In genomic region chr2:130819915-130820861, GRCh38 we compare ENCODE assay signal across 12 cellular contexts. TPM values are rescaled to one million over a fixed set of nuclear protein-coding genes. Genes with fewer than 3 reads are reported as not detected.
DNase-seq lines count a peak whose midpoint lies in the region; ATAC-seq, FAIRE-seq and TF ChIP-seq lines count a peak whose summit lies in the region.
"Had no signal": no experiment of that assay in that cellular context is flagged by ENCODE, and none has a peak within 500 bp of the region (broad histone marks: within the 10 kb centered on the region; RNA-seq: fewer than 3 reads in every experiment).

No MANE protein-coding gene starts in this region.

- H3K27me3 Mint-ChIP-seq in T-helper 2 cell treated with Interferon-gamma antibody and Interleukin-4, amounts not matched to agents 5 μg/mL and 100 μg/mL, for 36 hours (ENCODE audit: low read depth), result peaks cover 5% of the 10 kb centered on the region
- H3K27me3 Mint-ChIP-seq in stimulated activated naive B cell treated with anti-CD40 and anti-IgM and Interleukin-4, amounts not matched to agents 10 μg/mL and 1 μg/mL and 100 μg/mL, for 72 hours, result peaks cover 18 to 28% of the 10 kb centered on the region in 2 donors

- H3K9me3 ChIP-seq in kidney (ENCODE audit: control insufficient read depth in 1 of 2, low read length in 2 of 2) (no peaks in the 10 kb centered on the region), thyroid gland (no peaks in the 10 kb centered on the region)
- H3K9me3 ChIP-seq: colonic mucosa, testis had no signal

- ATAC-seq in HG03135 (IDR thresholded peaks at IDR 0.05; ENCODE audit: unreplicated experiment), result no peak
- no peak for ATAC-seq in stimulated activated naive B cell treated with anti-CD40 and anti-IgM and Interleukin-4, amounts not matched to agents 10 μg/mL and 1 μg/mL and 100 μg/mL, for 72 hours (replicated peaks)

- H3K4me1 ChIP-seq in kidney (ENCODE audit: control insufficient read depth in 1 of 2, insufficient read depth in 1 of 2, low read depth in 1 of 2, low read length in 2 of 2) (no peaks in the 10 kb centered on the region), thyroid gland (peaks cover 21 to 32% of the 10 kb centered on the region in 2 donors)
- H3K4me1 ChIP-seq: colonic mucosa, testis had no signal

- DNase-seq in NCI-H526 (lab: John Stamatoyannopoulos, UW) (peak; percentile 70 to 91), coronary artery (ENCODE audit: low spot score) (no peak), kidney (peak; percentile 61), thyroid gland (peak; percentile 83 to 90), germinal center (ENCODE audit: low spot score) (no peak)
- DNase-seq in T-helper 2 cell treated with Interferon-gamma antibody and Interleukin-4, amounts not matched to agents 5 μg/mL and 100 μg/mL, for 36 hours (ENCODE audit: low spot score), result no peak
- no peak for DNase-seq in stimulated activated naive B cell treated with anti-CD40 and anti-IgM and Interleukin-4, amounts not matched to agents 10 μg/mL and 1 μg/mL and 100 μg/mL, for 72 hours
- DNase-seq: colonic mucosa, kidney glomerular epithelial cell, RPMI8226, testis had no signal

- WGBS in thyroid gland, 2 donors, result 22 to 25% methylated on average over 18 to 20 of the region's 22 CpGs

- H3K36me3 ChIP-seq in kidney (ENCODE audit: control insufficient read depth in 1 of 2, insufficient read depth in 2 of 2, low read length in 2 of 2), result no peaks in the 10 kb centered on the region
- H3K36me3 ChIP-seq in thyroid gland, result no peaks in the 10 kb centered on the region
- H3K36me3 ChIP-seq: colonic mucosa had no signal

- H3K27ac Mint-ChIP-seq in T-helper 2 cell treated with Interferon-gamma antibody and Interleukin-4, amounts not matched to agents 5 μg/mL and 100 μg/mL, for 36 hours, result no peak overlapping the region
- H3K27ac Mint-ChIP-seq in stimulated activated naive B cell treated with anti-CD40 and anti-IgM and Interleukin-4, amounts not matched to agents 10 μg/mL and 1 μg/mL and 100 μg/mL, for 72 hours, result no peak overlapping the region

- no peaks in the 10 kb centered on the region for H3K9me3 Mint-ChIP-seq in T-helper 2 cell treated with Interferon-gamma antibody and Interleukin-4, amounts not matched to agents 5 μg/mL and 100 μg/mL, for 36 hours
- H3K9me3 Mint-ChIP-seq in stimulated activated naive B cell treated with anti-CD40 and anti-IgM and Interleukin-4, amounts not matched to agents 10 μg/mL and 1 μg/mL and 100 μg/mL, for 72 hours, result peaks cover 0 to 2% of the 10 kb centered on the region in 2 donors

- H3K27me3 ChIP-seq in thyroid gland, result no peaks in the 10 kb centered on the region
- H3K27me3 ChIP-seq: colonic mucosa, testis had no signal

- TF ChIP-seq CTCF in coronary artery (IDR thresholded peaks at IDR 0.05), result no peak
- TF ChIP-seq CTCF in kidney (IDR thresholded peaks at IDR 0.05; ENCODE audit: borderline replicate concordance, extremely low read depth, insufficient read depth), result no peak
- peak in 2 of 6 experiments; percentile 0 to 3 for TF ChIP-seq CTCF in thyroid gland (IDR thresholded peaks at IDR 0.05)

- peaks cover 12% of the 10 kb centered on the region for H3K4me1 Mint-ChIP-seq in T-helper 2 cell treated with Interferon-gamma antibody and Interleukin-4, amounts not matched to agents 5 μg/mL and 100 μg/mL, for 36 hours (ENCODE audit: low read depth)
- H3K4me1 Mint-ChIP-seq in stimulated activated naive B cell treated with anti-CD40 and anti-IgM and Interleukin-4, amounts not matched to agents 10 μg/mL and 1 μg/mL and 100 μg/mL, for 72 hours, result peaks cover 14 to 20% of the 10 kb centered on the region in 2 donors

- H3K9ac ChIP-seq in kidney (ENCODE audit: low read length in 2 of 2), result no peak overlapping the region

- H3K4me3 ChIP-seq in coronary artery, result peak overlapping the region; percentile 58
- H3K4me3 ChIP-seq in kidney (ENCODE audit: low read length in 2 of 2), result no peak overlapping the region
- H3K4me3 ChIP-seq in thyroid gland (replicated peaks in 1 of 3), result no peak overlapping the region
- H3K4me3 ChIP-seq: colonic mucosa, testis had no signal

- H3K4me3 Mint-ChIP-seq in T-helper 2 cell treated with Interferon-gamma antibody and Interleukin-4, amounts not matched to agents 5 μg/mL and 100 μg/mL, for 36 hours, result no peak overlapping the region
- H3K4me3 Mint-ChIP-seq in stimulated activated naive B cell treated with anti-CD40 and anti-IgM and Interleukin-4, amounts not matched to agents 10 μg/mL and 1 μg/mL and 100 μg/mL, for 72 hours, result no peak overlapping the region

- peak in 1 of 2 donors; percentile 45 for TF ChIP-seq POLR2A in thyroid gland (IDR thresholded peaks at IDR 0.05)

- H3K27ac ChIP-seq in coronary artery (peak overlapping the region; percentile 92 to 94), kidney (ENCODE audit: low read depth in 2 of 2, low read length in 2 of 2) (no peak overlapping the region), thyroid gland (peak overlapping the region; percentile 90 to 97 (median 95))
- H3K27ac ChIP-seq: colonic mucosa had no signal

- no peak for FAIRE-seq in kidney (lab: Jason Lieb, UNC)

- intact Hi-C loops in kidney (cut with DNase I), result no loop called here
- intact Hi-C loops in thyroid gland (cut with DNase I), result no loop called here

- H3K36me3 Mint-ChIP-seq in T-helper 2 cell treated with Interferon-gamma antibody and Interleukin-4, amounts not matched to agents 5 μg/mL and 100 μg/mL, for 36 hours (ENCODE audit: low read depth), result no peaks in the 10 kb centered on the region
- H3K36me3 Mint-ChIP-seq in stimulated activated naive B cell treated with anti-CD40 and anti-IgM and Interleukin-4, amounts not matched to agents 10 μg/mL and 1 μg/mL and 100 μg/mL, for 72 hours, result no peaks in the 10 kb centered on the region

RNA-seq across cellular contexts. Expression of gene ARHGEF4, which starts 16.5 kb away (rescaled TPM):
- total RNA-seq in kidney (0.94 TPM), thyroid gland (10 to 100 TPM; 15.6 to 24.3 (median 22.5) TPM)
- polyA plus RNA-seq in kidney (ENCODE audit: insufficient read depth, low read depth, low replicate concordance), result 0.90 TPM

Comparison
In these comparisons a context has a peak if more than half of its experiments do, and no peak if none do; other contexts are left out.
1. DNase-seq: peak in NCI-H526 (2 of 2), kidney (single experiment) and thyroid gland (2 of 2); none in coronary artery (single experiment), T-helper 2 cell treated with Interferon-gamma antibody and Interleukin-4, amounts not matched to agents 5 μg/mL and 100 μg/mL, for 36 hours (single experiment), germinal center (single experiment) and stimulated activated naive B cell treated with anti-CD40 and anti-IgM and Interleukin-4, amounts not matched to agents 10 μg/mL and 1 μg/mL and 100 μg/mL, for 72 hours (single experiment).
2. H3K27ac ChIP-seq: peak in coronary artery (2 of 2) and thyroid gland (3 of 3); none in kidney (0 of 2).